In genomic region chr5:95720094-95720793, GRCh38 we compare ENCODE assay signal across 2 cellular contexts.
TF ChIP-seq lines count a peak whose summit lies in the region.

No MANE protein-coding gene starts in this region.

TF ChIP-seq in SK-N-SH treated with all-trans-retinoic acid at 6 μM for 48 hours, 23 proteins besides CTCF, POLR2A, EP300 and RAD21:
- TF ChIP-seq POU6F1 (CRISPR knock-in tag; IDR thresholded peaks at IDR 0.05; ENCODE audit: borderline replicate concordance, low read depth) = no peak
- peak; percentile 42 for TF ChIP-seq ISL1 (CRISPR knock-in tag; IDR thresholded peaks at IDR 0.05)

TF ChIP-seq in SK-N-SH, 30 proteins besides CTCF, POLR2A, EP300 and RAD21 (continued from another document):
- TF ChIP-seq RFX5 (IDR thresholded peaks at IDR 0.05; ENCODE audit: low read length) (no peak), POLR2AphosphoS5 (IDR thresholded peaks at IDR 0.05; ENCODE audit: low read depth, low read length) (no peak), NRF1 (IDR thresholded peaks at IDR 0.05; ENCODE audit: low read depth, low read length) (no peak), SMC3 (IDR thresholded peaks at IDR 0.05; ENCODE audit: low read depth, low read length) (no peak), FOXJ3 (CRISPR knock-in tag; IDR thresholded peaks at IDR 0.05) (no peak), ZBTB33 (IDR thresholded peaks at IDR 0.05; ENCODE audit: borderline replicate concordance, low read depth) (no peak), MXI1 (IDR thresholded peaks at IDR 0.05; ENCODE audit: low read depth, low read length) (no peak)
TF ChIP-seq in SK-N-SH: peak in this region for 0.
